ENCODE assay signal across 18 cellular contexts in the genomic region with DNA sequence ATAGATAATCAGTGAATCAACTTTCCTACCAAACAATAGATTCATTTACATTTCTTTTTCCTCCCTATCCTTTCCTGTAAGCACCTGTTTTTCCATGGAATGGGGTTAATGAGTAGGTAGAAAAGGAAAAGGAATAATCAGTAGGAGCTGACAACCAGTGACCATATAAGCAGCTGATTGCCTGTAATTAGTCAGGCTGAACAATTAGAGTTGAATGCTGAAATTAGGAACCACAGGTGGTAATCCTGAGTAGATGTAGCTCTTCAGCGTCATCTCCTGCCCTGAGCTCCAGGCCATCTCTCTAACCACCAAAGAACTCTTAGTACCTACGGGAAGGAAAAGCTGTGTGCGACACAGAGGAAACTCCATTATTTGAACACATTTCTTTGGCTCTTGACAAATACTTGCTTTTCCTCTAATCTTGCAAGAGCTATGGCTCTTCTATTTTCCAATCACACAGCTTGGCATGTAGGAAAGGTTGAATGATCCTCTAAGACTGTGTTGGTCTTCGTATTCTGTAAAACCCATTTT.
DNase-seq lines count a peak whose midpoint lies in the region; TF ChIP-seq lines count a peak whose summit lies in the region.
"Had no signal": no experiment of that assay in that cellular context is flagged by ENCODE, and none has a peak within 500 bp of the region (broad histone marks: within the 10 kb centered on the region; RNA-seq: fewer than 3 reads in every experiment).

No MANE protein-coding gene starts in this region.

- H3K27me3 Mint-ChIP-seq in brain, result no peaks in the 10 kb centered on the region

- peaks cover 33% of the 10 kb centered on the region for H3K4me1 Mint-ChIP-seq in brain

- H3K4me1 ChIP-seq in osteoblast (ENCODE audit: insufficient read depth, low read length), result peaks cover 10% of the 10 kb centered on the region
- no peaks in the 10 kb centered on the region for H3K4me1 ChIP-seq in adrenal gland (replicated peaks in 1 of 2)
- H3K4me1 ChIP-seq: Caco-2, SJSA1 had no signal

- H3K27ac ChIP-seq in osteoblast (ENCODE audit: low read depth, low read length) (no peak overlapping the region), adrenal gland (no peak overlapping the region)
- H3K27ac ChIP-seq: C4-2B, SJSA1 had no signal

- H3K27me3 ChIP-seq in osteoblast (ENCODE audit: insufficient read depth, low read length) (no peaks in the 10 kb centered on the region), adrenal gland (no peaks in the 10 kb centered on the region)
- H3K27me3 ChIP-seq: SJSA1 had no signal

- H3K27ac Mint-ChIP-seq in brain, result peak overlapping the region in 3 of 5 experiments; percentile 24 to 78 (median 31)
- H3K27ac Mint-ChIP-seq: HFFc6 had no signal

- H3K36me3 Mint-ChIP-seq in brain, result peaks cover 88% of the 10 kb centered on the region

- no peaks in the 10 kb centered on the region for H4K20me1 ChIP-seq in osteoblast (ENCODE audit: insufficient read depth, low read length)

- H3K9me3 ChIP-seq in osteoblast (ENCODE audit: low read depth, low read length), result no peaks in the 10 kb centered on the region
- H3K9me3 ChIP-seq in adrenal gland (replicated peaks in 1 of 3), result no peaks in the 10 kb centered on the region
- H3K9me3 ChIP-seq: Caco-2, SJSA1 had no signal

- 96 to 100% (median 98%) methylated on average over 4 of the region's 4 CpGs for WGBS in adrenal gland, 4 donors

- TF ChIP-seq CTCF in brain (conservative IDR thresholded peaks at IDR 0.05) (no peak), osteoblast (IDR thresholded peaks at IDR 0.05; ENCODE audit: extremely low read depth, low read depth, low read length) (no peak), adrenal gland (IDR thresholded peaks at IDR 0.05) (no peak)

- no peak overlapping the region for H3K4me3 Mint-ChIP-seq in brain
- H3K4me3 Mint-ChIP-seq: HFFc6 had no signal

- no peak for TF ChIP-seq POLR2A in adrenal gland (IDR thresholded peaks at IDR 0.05)

- intact Hi-C loops in adrenal gland (cut with DNase I), result no loop called here

- H3K4me3 ChIP-seq in osteoblast (ENCODE audit: insufficient read depth, low read length), result no peak overlapping the region
- H3K4me3 ChIP-seq in adrenal gland, result no peak overlapping the region
- H3K4me3 ChIP-seq: SJSA1 had no signal

- H3K4me2 ChIP-seq in osteoblast (ENCODE audit: insufficient read depth, low read length), result no peak overlapping the region

- no peak overlapping the region for H2AFZ ChIP-seq in osteoblast (ENCODE audit: low read length)

- H3K36me3 ChIP-seq in osteoblast (ENCODE audit: insufficient read depth, low read length), result peaks cover 38% of the 10 kb centered on the region
- peaks cover 0 to 31% of the 10 kb centered on the region in 2 donors for H3K36me3 ChIP-seq in adrenal gland (replicated peaks in 1 of 2)

- H3K79me2 ChIP-seq in osteoblast (ENCODE audit: insufficient read depth, low read length), result no peaks in the 10 kb centered on the region

- DNase-seq in NCI-H1105 (lab: John Stamatoyannopoulos, UW) (peak; percentile 21), NCI-H69 (lab: John Stamatoyannopoulos, UW) (peak; percentile 98), osteoblast (ENCODE audit: insufficient read length, low spot score, missing footprints) (peak; percentile 10), HuH-7 (ENCODE audit: low spot score) (no peak), adrenal gland (no peak)
- no peak for DNase-seq in activated T-cell treated with anti-CD3 and anti-CD28 coated beads, Interleukin-2, amount 50 U/mL, for 48 hours
- DNase-seq: Caco-2, DMS153, HFFc6, MM.1S, NCI-H1092 treated with DMSO at 0.1 percent for 48 hours, NCI-H2029 treated with DMSO at 0.1 percent for 48 hours, NCI-H2227 treated with DMSO at 0.1 percent for 48 hours, NCI-H524 treated with DMSO at 0.1 percent for 48 hours, PC-3 had no signal

- no peaks in the 10 kb centered on the region for H3K9me3 Mint-ChIP-seq in brain
- H3K9me3 Mint-ChIP-seq: HFFc6 had no signal

Comparison
In these comparisons a context has a peak if more than half of its experiments do, and no peak if none do; other contexts are left out.
1. DNase-seq: peak in NCI-H1105 (single experiment), NCI-H69 (single experiment) and osteoblast (single experiment); none in HuH-7 (single experiment), activated T-cell treated with anti-CD3 and anti-CD28 coated beads, Interleukin-2, amount 50 U/mL, for 48 hours (0 of 2) and adrenal gland (0 of 7).